Comparison of ENCODE assay signal across 8 cellular contexts in genomic region chr11:36492724-36493304, GRCh38. TPM values are rescaled to one million over a fixed set of nuclear protein-coding genes. Genes with fewer than 3 reads are reported as not detected.
DNase-seq lines count a peak whose midpoint lies in the region; ATAC-seq and TF ChIP-seq lines count a peak whose summit lies in the region.

No MANE protein-coding gene starts in this region.

- H3K4me1 Mint-ChIP-seq in activated CD8-positive, alpha-beta memory T cell treated with anti-CD3 and anti-CD28 coated beads, Interleukin-2, amount 10 ng/mL, durations not matched to agents 7 days and 5 days: peaks cover 11% of the 10 kb centered on the region

- H3K9ac ChIP-seq in liver (ENCODE audit: low read depth in 1 of 2, low read length in 2 of 2): no peak overlapping the region

- no peaks in the 10 kb centered on the region for H3K9me3 Mint-ChIP-seq in activated CD8-positive, alpha-beta memory T cell treated with anti-CD3 and anti-CD28 coated beads, Interleukin-2, amount 10 ng/mL, durations not matched to agents 7 days and 5 days (ENCODE audit: low read depth)

- peaks cover 32% of the 10 kb centered on the region for H3K36me3 Mint-ChIP-seq in activated CD8-positive, alpha-beta memory T cell treated with anti-CD3 and anti-CD28 coated beads, Interleukin-2, amount 10 ng/mL, durations not matched to agents 7 days and 5 days

- intact Hi-C loops in Panc1 (cut with micrococcal nuclease; ENCODE audit: unreplicated experiment): loop anchor here (5.0 kb wide), 1 partner anchor 201 kb away; no protein-coding TSS in a partner anchor
- intact Hi-C loops in lower leg skin (cut with DNase I; ENCODE audit: low total_unique reads): loop anchor here (5.0 kb wide), 1 partner anchor 196 kb away; the partner anchor contains the start of gene PRR5L

- H3K27me3 Mint-ChIP-seq in activated CD8-positive, alpha-beta memory T cell treated with anti-CD3 and anti-CD28 coated beads, Interleukin-2, amount 10 ng/mL, durations not matched to agents 7 days and 5 days: no peaks in the 10 kb centered on the region

- no peak overlapping the region for H3K27ac Mint-ChIP-seq in activated CD8-positive, alpha-beta memory T cell treated with anti-CD3 and anti-CD28 coated beads, Interleukin-2, amount 10 ng/mL, durations not matched to agents 7 days and 5 days

- H3K27me3 ChIP-seq in Panc1 (ENCODE audit: control insufficient read depth, insufficient read depth, low read length): no peaks in the 10 kb centered on the region
- no peaks in the 10 kb centered on the region for H3K27me3 ChIP-seq in liver (ENCODE audit: control insufficient read depth in 4 of 4, insufficient read depth in 4 of 4, low read length in 3 of 4)

- no peaks in the 10 kb centered on the region for H3K9me3 ChIP-seq in Panc1 (ENCODE audit: control insufficient read depth, insufficient read depth, low read depth, low read length)
- H3K9me3 ChIP-seq in liver (ENCODE audit: control insufficient read depth in 4 of 4, low read length in 3 of 4): no peaks in the 10 kb centered on the region

- H3K36me3 ChIP-seq in Panc1 (ENCODE audit: control insufficient read depth, insufficient read depth, low read length) (peaks cover 28% of the 10 kb centered on the region), liver (ENCODE audit: control insufficient read depth in 4 of 4, insufficient read depth in 3 of 4, low read depth in 1 of 4, low read length in 3 of 4) (peaks cover 6 to 56% (median 25%) of the 10 kb centered on the region in 4 donors)

- BruUV-seq in Panc1 (replicated peaks; lab: Mats Ljungman, UMichigan): no TSS peak

- TF ChIP-seq POLR2A in lower leg skin (IDR thresholded peaks at IDR 0.05): no peak

- TF ChIP-seq CTCF in Panc1 (IDR thresholded peaks at IDR 0.05): peak; percentile 86
- TF ChIP-seq CTCF in liver (IDR thresholded peaks at IDR 0.05; ENCODE audit: low read depth, low read length, missing input control): peak; percentile 62
- TF ChIP-seq CTCF in lower leg skin (IDR thresholded peaks at IDR 0.05): no peak

- H3K27ac ChIP-seq in Panc1 (ENCODE audit: low read length) (no peak overlapping the region), liver (ENCODE audit: low read depth in 1 of 2, low read length in 2 of 2) (no peak overlapping the region)

- no peak overlapping the region for H3K4me3 Mint-ChIP-seq in activated CD8-positive, alpha-beta memory T cell treated with anti-CD3 and anti-CD28 coated beads, Interleukin-2, amount 10 ng/mL, durations not matched to agents 7 days and 5 days

- POLR2A ChIA-PET in Panc1 (lab: Charles Lee): no interaction called here

- peak; percentile 87 to 89 for TF ChIP-seq RAD21 in liver (IDR thresholded peaks at IDR 0.05)

- in situ Hi-C loops in Panc1 (cut with HindIII; ENCODE audit: low pct_unique_long_range_greater_than_20kb, low sequenced_read_pairs): no loop called here

- H3K4me1 ChIP-seq in Panc1 (ENCODE audit: control insufficient read depth, insufficient read depth, low read length) (no peaks in the 10 kb centered on the region), liver (ENCODE audit: control insufficient read depth in 4 of 4, insufficient read depth in 4 of 4, low read length in 3 of 4) (no peaks in the 10 kb centered on the region)

- no peak for DNase-seq in activated CD8-positive, alpha-beta memory T cell treated with anti-CD3 and anti-CD28 coated beads, Interleukin-2, amount 10 ng/mL, durations not matched to agents 7 days and 5 days
- DNase-seq in activated CD8-positive, alpha-beta memory T cell treated with anti-CD3 and anti-CD28 coated beads, Interleukin-2, amount 50 U/mL, for 48 hours: no peak
- peak; percentile 42 for DNase-seq in Panc1 (ENCODE audit: low read depth, low spot score)
- peak; percentile 53 for DNase-seq in cerebellum (ENCODE audit: low spot score)
- DNase-seq in lower leg skin (ENCODE audit: low spot score in 2 of 2): no peak

- CTCF ChIA-PET in activated CD8-positive, alpha-beta memory T cell treated with anti-CD3 and anti-CD28 coated beads, Interleukin-2, amount 10 ng/mL, durations not matched to agents 7 days and 5 days (lab: Charles Lee): interaction anchor here (0.7 to 6.0 kb wide), 31 partner anchors 8 to 750 kb away, joined by 3 to 71 read pairs (median 4); partner anchors contain the start of genes COMMD9, PRR5L and TRAF6
- CTCF ChIA-PET in Panc1 (lab: Charles Lee): interaction anchor here (0.6 to 2.2 kb wide), 6 partner anchors 9 to 899 kb away, joined by 3 to 16 read pairs (median 4); no protein-coding TSS in a partner anchor

- peak; percentile 47 for ATAC-seq in activated CD8-positive, alpha-beta memory T cell treated with anti-CD3 and anti-CD28 coated beads, Interleukin-2, amount 10 ng/mL, durations not matched to agents 7 days and 5 days
- peak; percentile 49 for ATAC-seq in HG03469 (IDR thresholded peaks at IDR 0.05; ENCODE audit: unreplicated experiment)
- ATAC-seq in Panc1: peak; percentile 86
- no peak for ATAC-seq in GM21515 (IDR thresholded peaks at IDR 0.05; ENCODE audit: unreplicated experiment)

- H3K4me3 ChIP-seq in Panc1 (ENCODE audit: low read depth in 2 of 2, low read length in 2 of 2): no peak overlapping the region
- no peak overlapping the region for H3K4me3 ChIP-seq in liver (ENCODE audit: low read depth in 1 of 3, low read length in 3 of 3)
- H3K4me3 ChIP-seq in lower leg skin (ENCODE audit: low read depth, poor library complexity, severe bottlenecking): no peak overlapping the region

TF ChIP-seq in liver, 16 proteins besides CTCF, POLR2A, EP300 and RAD21:
- TF ChIP-seq ZBTB33 (IDR thresholded peaks at IDR 0.05) (no peak), GABPA (IDR thresholded peaks at IDR 0.05 in 1 of 2, conservative IDR thresholded peaks at IDR 0.05 in 1 of 2) (no peak), ATF3 (IDR thresholded peaks at IDR 0.05) (no peak), HNF4A (conservative IDR thresholded peaks at IDR 0.05) (no peak), YY1 (IDR thresholded peaks at IDR 0.05) (no peak), RXRA (IDR thresholded peaks at IDR 0.05) (no peak), EGR1 (IDR thresholded peaks at IDR 0.05; ENCODE audit: low read depth in 2 of 2) (no peak), FOXA2 (IDR thresholded peaks at IDR 0.05) (no peak), SP1 (IDR thresholded peaks at IDR 0.05) (no peak), NR2F2 (IDR thresholded peaks at IDR 0.05) (no peak), TAF1 (conservative IDR thresholded peaks at IDR 0.05) (no peak), JUND (IDR thresholded peaks at IDR 0.05) (no peak)

RNA-seq across cellular contexts. Expression of gene TRAF6, which starts 17.3 kb away (rescaled TPM):
- total RNA-seq in activated CD8-positive, alpha-beta memory T cell treated with anti-CD3 and anti-CD28 coated beads, Interleukin-2, amount 10 ng/mL, durations not matched to agents 7 days and 5 days: 10 to 100 TPM in 1 of 2 experiments, 1 to 10 TPM in 1; 9.1 to 10.9 TPM
- total RNA-seq in Panc1 (2021; ENCODE audit: unreplicated experiment) (10.9 TPM), cerebellum (17.0 TPM), liver (1 to 10 TPM; 5.6 to 7.8 TPM), lower leg skin (10 to 100 TPM; 10.7 to 16.0 (median 13.3) TPM)
- polyA plus RNA-seq in Panc1 (2012; ENCODE audit: insufficient read length): 5.2 TPM
- 1 to 10 TPM; 2.4 to 5.0 TPM for polyA plus RNA-seq in liver

Comparison
In these comparisons a context has a peak if more than half of its experiments do, and no peak if none do; other contexts are left out.
1. DNase-seq: peak in Panc1 (single experiment) and cerebellum (single experiment); none in activated CD8-positive, alpha-beta memory T cell treated with anti-CD3 and anti-CD28 coated beads, Interleukin-2, amount 10 ng/mL, durations not matched to agents 7 days and 5 days (single experiment), activated CD8-positive, alpha-beta memory T cell treated with anti-CD3 and anti-CD28 coated beads, Interleukin-2, amount 50 U/mL, for 48 hours (single experiment) and lower leg skin (0 of 2).
2. CTCF ChIP-seq: peak in Panc1 (single experiment) and liver (single experiment); none in lower leg skin (0 of 3).